ENCODE assay signal across 34 cellular contexts in the genomic region with DNA sequence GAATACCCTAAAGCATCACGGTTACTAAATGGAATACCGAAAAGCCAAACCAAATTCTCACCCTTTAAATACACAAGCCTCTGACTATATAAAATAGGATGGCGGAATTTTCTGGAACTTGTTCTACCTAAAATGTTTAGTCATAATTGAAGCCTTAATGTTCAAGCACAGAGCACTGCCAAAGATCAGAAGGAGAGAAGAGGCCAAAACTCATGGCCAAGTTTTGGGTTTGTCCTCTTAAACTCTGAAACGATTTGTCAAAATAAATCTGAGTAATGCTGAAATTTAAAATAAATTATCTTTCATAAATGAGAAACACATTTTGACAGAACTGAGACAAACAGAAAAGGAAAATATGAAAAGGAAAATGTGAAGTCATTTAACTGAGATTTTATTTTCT.
"Had no signal": no experiment of that assay in that cellular context is flagged by ENCODE, and none has a peak within 500 bp of the region (broad histone marks: within the 10 kb centered on the region; RNA-seq: fewer than 3 reads in every experiment).

No MANE protein-coding gene starts in this region.

- H3K9ac ChIP-seq: KMS-11 had no signal

- H3K9me3 ChIP-seq: MG63 had no signal

- H3K36me3 ChIP-seq: MG63 had no signal

- H3K4me3 ChIP-seq: MG63 had no signal

- H3K27ac ChIP-seq: KMS-11 had no signal

- H3K4me2 ChIP-seq: KMS-11 had no signal

- H3K27me3 ChIP-seq: MG63 had no signal

- DNase-seq: Kasumi-1, MG63, MM.1S, MV-4-11, NCI-H1048, NCI-H1092, NCI-H1092 treated with DMSO at 0.1 percent for 48 hours, NCI-H1105, NCI-H1105 treated with DMSO at 0.1 percent for 48 hours, NCI-H1417, NCI-H1417 treated with DMSO at 0.1 percent for 48 hours, NCI-H1436, NCI-H1436 treated with DMSO at 0.1 percent for 48 hours, NCI-H146, NCI-H1694, NCI-H1694 treated with DMSO at 0.1 percent for 48 hours, NCI-H187, NCI-H187 treated with DMSO at 0.1 percent for 48 hours, NCI-H1930, NCI-H2029, NCI-H2029 treated with DMSO at 0.1 percent for 48 hours, NCI-H2081 treated with DMSO at 0.1 percent for 48 hours, NCI-H2107, NCI-H2171, NCI-H2171 treated with DMSO at 0.1 percent for 48 hours, NCI-H2227 treated with DMSO at 0.1 percent for 48 hours, NCI-H226, NCI-H345, NCI-H446, NCI-H446 treated with DMSO at 0.1 percent for 48 hours, NCI-H510A, NCI-H510A treated with DMSO at 0.1 percent for 48 hours, NCI-H524 had no signal
